17 cellular contexts compared by ENCODE assay signal in genomic region chr1:47843781-47844555, GRCh38.
DNase-seq lines count a peak whose midpoint lies in the region; FAIRE-seq and TF ChIP-seq lines count a peak whose summit lies in the region.
"Had no signal": no experiment of that assay in that cellular context is flagged by ENCODE, and none has a peak within 500 bp of the region (broad histone marks: within the 10 kb centered on the region; RNA-seq: fewer than 3 reads in every experiment).

No MANE protein-coding gene starts in this region.

- H3K27ac Mint-ChIP-seq in nephron progenitor cell: peak overlapping the region; percentile 85
- H3K27ac Mint-ChIP-seq: CD4-positive, alpha-beta memory T cell had no signal

- no peak overlapping the region for H3K9ac ChIP-seq in H1 (replicated peaks in 1 of 4; ENCODE audit: extremely low read depth in 1 of 4, low read depth in 3 of 4, low read length in 3 of 4)

- H2AFZ ChIP-seq in H1 (ENCODE audit: low read length): no peak overlapping the region

- POLR2A ChIA-PET in H1 (lab: Charles Lee; ENCODE audit: partially characterized antibody): no interaction called here

- H3K18ac ChIP-seq in H1 (ENCODE audit: extremely low read depth, low read length): no peak overlapping the region

- H3K27me3 Mint-ChIP-seq in nephron progenitor cell (ENCODE audit: low read depth, poor library complexity): peaks cover 15% of the 10 kb centered on the region

- H3K4ac ChIP-seq in H1 (replicated peaks; ENCODE audit: insufficient read length, low read depth, low read length): no peak overlapping the region

- no peak overlapping the region for H4K5ac ChIP-seq in H1 (ENCODE audit: insufficient read length, low read depth, low read length)

- CTCF ChIA-PET in H1 (lab: Charles Lee; ENCODE audit: partially characterized antibody): interaction anchor here (1.4 to 2.1 kb wide), 3 partner anchors 8 to 59 kb away, joined by 5 to 6 read pairs (median 5); no protein-coding TSS in a partner anchor

- TF ChIP-seq CTCF in H1 (IDR thresholded peaks at IDR 0.05; ENCODE audit: control extremely low read depth in 1 of 3, insufficient read depth in 1 of 3, low read depth in 1 of 3, low read length in 3 of 3): no peak
- TF ChIP-seq CTCF in nephron progenitor cell (IDR thresholded peaks at IDR 0.05): no peak

- H3K14ac ChIP-seq in H1 (ENCODE audit: insufficient read length): no peak overlapping the region

- no peaks in the 10 kb centered on the region for H3K9me3 Mint-ChIP-seq in nephron progenitor cell
- H3K9me3 Mint-ChIP-seq: CD4-positive, alpha-beta memory T cell had no signal

- H2AK5ac ChIP-seq in H1 (ENCODE audit: low read depth, low read length): no peak overlapping the region

- H3K4me3 ChIP-seq in H1 (ENCODE audit: extremely low read depth in 1 of 4, insufficient read depth in 2 of 4, low read depth in 3 of 4, low read length in 4 of 4): no peak overlapping the region
- H3K4me3 ChIP-seq: A549 had no signal

- no peak overlapping the region for H2BK12ac ChIP-seq in H1 (ENCODE audit: low read depth, low read length)

- no peaks in the 10 kb centered on the region for H3K79me1 ChIP-seq in H1 (ENCODE audit: low read depth, low read length)

- peak overlapping the region; percentile 47 for H3K4me3 Mint-ChIP-seq in nephron progenitor cell
- H3K4me3 Mint-ChIP-seq: CD4-positive, alpha-beta memory T cell had no signal

- H2BK120ac ChIP-seq in H1 (replicated peaks; ENCODE audit: low read depth, low read length): no peak overlapping the region

- H3K23ac ChIP-seq in H1 (ENCODE audit: insufficient read length): no peak overlapping the region

- H3K9me3 ChIP-seq in H1 (ENCODE audit: insufficient read depth in 2 of 2, low read depth in 1 of 2, low read length in 1 of 2): no peaks in the 10 kb centered on the region
- H3K9me3 ChIP-seq: A549, BE2C had no signal

- 0 out of 2 replicates have a peak overlapping the region, but pooled peaks have one; percentile 21 for H2BK20ac ChIP-seq in H1 (ENCODE audit: low read length)

- 87% methylated on average over 10 of the region's 10 CpGs; no CpG with 5 or more reads in 1 of the 2 experiments for WGBS in H1 (ENCODE audit: extremely low coverage in 1 of 2, insufficient coverage in 1 of 2, insufficient read length in 1 of 2, insufficient replicate concordance in 2 of 2, low coverage in 1 of 2, low lambda C conversion rate in 2 of 2, missing lambda C conversion rate in 1 of 2), 2 experiments

- H3K36me3 Mint-ChIP-seq in nephron progenitor cell (ENCODE audit: low read depth): no peaks in the 10 kb centered on the region
- H3K36me3 Mint-ChIP-seq: CD4-positive, alpha-beta memory T cell had no signal

- TF ChIP-seq RAD21 in H1 (IDR thresholded peaks at IDR 0.05 in 1 of 2, conservative IDR thresholded peaks at IDR 0.05 in 1 of 2; ENCODE audit: low read depth in 2 of 2, low read length in 2 of 2): no peak

- DNase-seq in H1 (ENCODE audit: low read depth in 1 of 2, low spot score in 2 of 2) (no peak), left kidney (ENCODE audit: low read depth, low spot score) (peak; percentile 93), nephron progenitor cell (peak; percentile 32), H4 (ENCODE audit: low spot score) (no peak), iPS-NIHi11 (ENCODE audit: low spot score) (no peak), DMS114 treated with DMSO at 0.1 percent for 48 hours (lab: John Stamatoyannopoulos, UW; ENCODE audit: unreplicated experiment) (no peak)
- DNase-seq: BE2C; CD4-positive, alpha-beta memory T cell; DMS153; DND-41; GDM1; GOT3; HCEC 1CT had no signal

- no peaks in the 10 kb centered on the region for H3K79me2 ChIP-seq in H1 (ENCODE audit: control insufficient read depth in 1 of 2, insufficient read depth in 2 of 2, low read length in 2 of 2)

- TF ChIP-seq EP300 in H1 (IDR thresholded peaks at IDR 0.05; ENCODE audit: borderline replicate concordance in 1 of 2, low read depth in 2 of 2, low read length in 2 of 2): no peak

- H3K27me3 ChIP-seq in H1 (replicated peaks in 1 of 4; ENCODE audit: control insufficient read depth in 3 of 4, extremely low read depth in 1 of 4, insufficient read depth in 3 of 4, low read length in 3 of 4): no peaks in the 10 kb centered on the region
- H3K27me3 ChIP-seq: BE2C had no signal

- no peak overlapping the region for H2BK15ac ChIP-seq in H1 (ENCODE audit: low read length)

- no peak for TF ChIP-seq POLR2A in H1 (IDR thresholded peaks at IDR 0.05; ENCODE audit: control extremely low read depth in 1 of 2, low read depth in 2 of 2, low read length in 2 of 2)

- no peak overlapping the region for H4K8ac ChIP-seq in H1 (ENCODE audit: extremely low read depth, insufficient read depth, low read length)

- H3K4me1 Mint-ChIP-seq in nephron progenitor cell: peaks cover 95% of the 10 kb centered on the region
- H3K4me1 Mint-ChIP-seq: CD4-positive, alpha-beta memory T cell had no signal

- no peaks in the 10 kb centered on the region for H3K23me2 ChIP-seq in H1 (ENCODE audit: low read depth, low read length)

- no peak overlapping the region for H4K91ac ChIP-seq in H1 (replicated peaks; ENCODE audit: insufficient read length, low read length)

- no peaks in the 10 kb centered on the region for H3K36me3 ChIP-seq in H1 (ENCODE audit: control insufficient read depth in 2 of 4, insufficient read depth in 4 of 4, low read length in 3 of 4)
- H3K36me3 ChIP-seq: BE2C had no signal

- FAIRE-seq in H1 (lab: Jason Lieb, UNC): no peak
- FAIRE-seq: A549, GM12892, GM19239 had no signal

- no peaks in the 10 kb centered on the region for H4K20me1 ChIP-seq in H1 (replicated peaks in 1 of 2; ENCODE audit: control insufficient read depth in 1 of 2, insufficient read depth in 2 of 2, low read length in 2 of 2)

- H3K27ac ChIP-seq in H1 (ENCODE audit: low read depth, low read length): no peak overlapping the region
- H3K27ac ChIP-seq: A549, C4-2B had no signal

- H2BK5ac ChIP-seq in H1 (ENCODE audit: low read depth, low read length): no peak overlapping the region

- 0 out of 4 replicates have a peak overlapping the region, but pooled peaks of 1 of the 2 experiments have one; percentile 13 for H3K4me2 ChIP-seq in H1 (ENCODE audit: insufficient read depth in 1 of 2, low read depth in 2 of 2, low read length in 2 of 2)
- H3K4me2 ChIP-seq: A549 had no signal

- H3K56ac ChIP-seq in H1 (replicated peaks; ENCODE audit: insufficient read length, low read depth, low read length): no peak overlapping the region

- H3K4me1 ChIP-seq in H1 (replicated peaks in 1 of 4; ENCODE audit: control insufficient read depth in 3 of 4, insufficient read depth in 4 of 4, low read length in 3 of 4): peaks cover 6 to 26% (median 11%) of the 10 kb centered on the region in 4 experiments
- H3K4me1 ChIP-seq: A549 had no signal

TF ChIP-seq in H1, 55 proteins besides CTCF, POLR2A, EP300 and RAD21:
- TF ChIP-seq CBX5 (IDR thresholded peaks at IDR 0.05; ENCODE audit: low read depth, low read length) (no peak), MAFK (IDR thresholded peaks at IDR 0.05; ENCODE audit: low read depth, low read length) (no peak), SP2 (IDR thresholded peaks at IDR 0.05; ENCODE audit: low read length) (no peak), CTBP2 (IDR thresholded peaks at IDR 0.05; ENCODE audit: borderline replicate concordance, insufficient read depth, insufficient read length, low read length) (no peak), TCF12 (IDR thresholded peaks at IDR 0.05; ENCODE audit: low read depth, low read length) (no peak), RNF2 (IDR thresholded peaks at IDR 0.05; ENCODE audit: borderline replicate concordance, low read depth, low read length, missing control alignments, poor library complexity, severe bottlenecking) (no peak), E2F6 (IDR thresholded peaks at IDR 0.05) (no peak), ATF2 (IDR thresholded peaks at IDR 0.05; ENCODE audit: low read length) (no peak), SP4 (IDR thresholded peaks at IDR 0.05; ENCODE audit: low read length) (no peak), ZNF274 (IDR thresholded peaks at IDR 0.05; ENCODE audit: borderline replicate concordance, extremely low read depth, low read length) (no peak), POU5F1 (IDR thresholded peaks at IDR 0.05; ENCODE audit: low read depth, low read length) (no peak)

Comparison
In these comparisons a context has a peak if more than half of its experiments do, and no peak if none do; other contexts are left out.
1. DNase-seq: peak in left kidney (single experiment) and nephron progenitor cell (single experiment); none in H1 (0 of 2), H4 (single experiment), iPS-NIHi11 (single experiment) and DMS114 treated with DMSO at 0.1 percent for 48 hours (single experiment).